In genomic region chr1:113035086-113035485, GRCh38 we compare ENCODE assay signal across 18 cellular contexts.
"Had no signal": no experiment of that assay in that cellular context is flagged by ENCODE, and none has a peak within 500 bp of the region (broad histone marks: within the 10 kb centered on the region; RNA-seq: fewer than 3 reads in every experiment).

No MANE protein-coding gene starts in this region.

- H3K4me1 ChIP-seq: left lung, sigmoid colon, upper lobe of left lung had no signal

- H3K9ac ChIP-seq: neural progenitor cell had no signal

- H3K79me2 ChIP-seq: hepatocyte had no signal

- H3K27me3 ChIP-seq: brain microvascular endothelial cell, hepatocyte, left lung, neural progenitor cell, sigmoid colon, spleen, stomach, testis, upper lobe of left lung had no signal

- H3K27ac ChIP-seq: brain microvascular endothelial cell, hepatocyte, left lung, neural progenitor cell, sigmoid colon, spleen, stomach, testis, upper lobe of left lung had no signal

- H3K9me3 ChIP-seq: left lung, sigmoid colon, spleen, stomach, testis, upper lobe of left lung had no signal

- ATAC-seq: activated CD4-positive, CD25-positive, alpha-beta regulatory T cell treated with anti-CD3 and anti-CD28 coated beads, Interleukin-2, amount 50 U/mL, for 24 hours; left lung had no signal

- H3K36me3 ChIP-seq: brain microvascular endothelial cell, left lung, neural progenitor cell, sigmoid colon, spleen, stomach, upper lobe of left lung had no signal

- H2AFZ ChIP-seq: hepatocyte, neural progenitor cell had no signal

- DNase-seq: activated naive CD4-positive, alpha-beta T cell; activated naive CD8-positive, alpha-beta T cell treated with anti-CD3 and anti-CD28 coated beads, Interleukin-2, amount 10 ng/mL, durations not matched to agents 7 days and 5 days; activated T-cell treated with anti-CD3 and anti-CD28 coated beads for 4 hours; anterior cingulate cortex; brain microvascular endothelial cell; cerebellar nuclear complex; effector memory CD4-positive, alpha-beta T cell; islet precursor cell; left lung; naive B cell; sigmoid colon; spleen; stomach; testis; upper lobe of left lung had no signal

- H3K4me3 ChIP-seq: hepatocyte, left lung, neural progenitor cell, sigmoid colon, spleen, stomach, testis, upper lobe of left lung had no signal

- H3K4me2 ChIP-seq: hepatocyte, neural progenitor cell had no signal
